In genomic region chr7:44980393-44981034, GRCh38 we compare ENCODE assay signal across 9 cellular contexts. TPM values are rescaled to one million over a fixed set of nuclear protein-coding genes. Genes with fewer than 3 reads are reported as not detected.
DNase-seq lines count a peak whose midpoint lies in the region; ATAC-seq, FAIRE-seq and TF ChIP-seq lines count a peak whose summit lies in the region.
"Had no signal": no experiment of that assay in that cellular context is flagged by ENCODE, and none has a peak within 500 bp of the region (broad histone marks: within the 10 kb centered on the region; RNA-seq: fewer than 3 reads in every experiment).

No MANE protein-coding gene starts in this region.

- peaks cover 58% of the 10 kb centered on the region for H3K36me3 Mint-ChIP-seq in MCF 10A (ENCODE audit: insufficient read depth, unreplicated experiment)

- no peaks in the 10 kb centered on the region for H3K9me3 Mint-ChIP-seq in MCF 10A (ENCODE audit: unreplicated experiment)

- dilution Hi-C loops in mammary epithelial cell (cut with HindIII; ENCODE audit: low sequenced_read_pairs) = no loop called here

- no peak for FAIRE-seq in frontal cortex (lab: Jason Lieb, UNC)

- no peak overlapping the region for H3K27ac ChIP-seq in mammary epithelial cell (ENCODE audit: insufficient read depth, low read depth, low read length)
- H3K27ac ChIP-seq: C4-2B had no signal

- POLR2A ChIA-PET in MCF 10A (lab: Yijun Ruan, JAX) = interaction anchor here (0.9 to 2.2 kb wide), 9 partner anchors 10 to 374 kb away, joined by 3 to 21 read pairs (median 7); partner anchors contain the start of genes OGDH, PURB and TBRG4

- H3K27ac Mint-ChIP-seq in MCF 10A (ENCODE audit: low read depth, unreplicated experiment) = peak overlapping the region; percentile 59

- CTCF ChIA-PET in MCF 10A (lab: Yijun Ruan, JAX) = interaction anchor here (0.5 to 1.0 kb wide), 6 partner anchors 9 to 411 kb away, joined by 3 to 4 read pairs (median 3); no protein-coding TSS in a partner anchor
- CTCF ChIA-PET in mammary epithelial cell (lab: Charles Lee; ENCODE audit: low non-redundant PET) = no interaction called here

- TF ChIP-seq CTCF in MCF 10A (IDR thresholded peaks at IDR 0.05; ENCODE audit: unreplicated experiment) = no peak
- TF ChIP-seq CTCF in mammary epithelial cell (conservative IDR thresholded peaks at IDR 0.05 in 1 of 2, IDR thresholded peaks at IDR 0.05 in 1 of 2; ENCODE audit: extremely low read depth in 1 of 2, insufficient read depth in 1 of 2, low read depth in 1 of 2, low read length in 2 of 2) = no peak
- TF ChIP-seq CTCF in epithelial cell of esophagus (IDR thresholded peaks at IDR 0.05; ENCODE audit: insufficient read depth, low read depth, low read length, missing control alignments) = no peak

- H2AFZ ChIP-seq in mammary epithelial cell (ENCODE audit: low read depth, low read length) = no peak overlapping the region

- H3K27me3 Mint-ChIP-seq in MCF 10A (ENCODE audit: insufficient read depth, unreplicated experiment) = no peaks in the 10 kb centered on the region

- no peak overlapping the region for H3K4me3 Mint-ChIP-seq in MCF 10A (ENCODE audit: unreplicated experiment)

- H4K20me1 ChIP-seq in mammary epithelial cell (ENCODE audit: insufficient read depth, low read length) = no peaks in the 10 kb centered on the region

- H3K4me3 ChIP-seq in mammary epithelial cell (replicated peaks in 1 of 3; ENCODE audit: insufficient read depth in 1 of 3, low read depth in 2 of 3, low read length in 3 of 3) (no peak overlapping the region), epithelial cell of esophagus (ENCODE audit: low read length) (no peak overlapping the region)

- DNase-seq in MCF 10A (ENCODE audit: unreplicated experiment) (peak; percentile 90), mammary epithelial cell (no peak), T-helper 9 cell (peak; percentile 54), epithelial cell of esophagus (ENCODE audit: low read depth) (peak; percentile 60), epidermal melanocyte (ENCODE audit: insufficient read length, low spot score) (no peak), frontal cortex (ENCODE audit: low spot score in 2 of 2) (no peak)
- peak; percentile 62 for DNase-seq in stimulated activated CD4-positive, alpha-beta T cell treated with anti-CD3 and anti-CD28 coated beads, Interleukin-12 subunit alpha, Interleukin-12 subunit beta, amount 100 ng/mL, for 4 hours

- intact Hi-C loops in MCF 10A (cut with micrococcal nuclease) (loop anchor here (10.0 kb wide), 1 partner anchor 96 kb away; the partner anchor contains the start of gene PURB), mammary epithelial cell (cut with micrococcal nuclease) (loop anchor here (10.0 kb wide), 1 partner anchor 104 kb away; the partner anchor contains the start of gene NACAD)

- H3K36me3 ChIP-seq in mammary epithelial cell (ENCODE audit: insufficient read depth, low read length) = peaks cover 27% of the 10 kb centered on the region

- peak; percentile 25 for ATAC-seq in HG03139 (IDR thresholded peaks at IDR 0.05; ENCODE audit: unreplicated experiment)

- no peak overlapping the region for H3K9ac ChIP-seq in mammary epithelial cell (ENCODE audit: insufficient read depth, low read length)

- H3K4me1 ChIP-seq in mammary epithelial cell (ENCODE audit: insufficient read depth, low read length) = peaks cover 18% of the 10 kb centered on the region

- WGBS in mammary epithelial cell (ENCODE audit: low coverage, missing lambda C conversion rate) = 71% methylated on average over 7 of the region's 8 CpGs

- H3K9me3 ChIP-seq in mammary epithelial cell (replicated peaks; ENCODE audit: insufficient read depth, low read length) = no peaks in the 10 kb centered on the region

- BruUV-seq in MCF 10A (replicated peaks; lab: Mats Ljungman, UMichigan) = no TSS peak
- no TSS peak for BruUV-seq in mammary epithelial cell (replicated peaks; lab: Mats Ljungman, UMichigan)

- peaks cover 30% of the 10 kb centered on the region for H3K79me2 ChIP-seq in mammary epithelial cell (ENCODE audit: insufficient read depth, low read length)

- in situ Hi-C loops in mammary epithelial cell (cut with MboI; ENCODE audit: low sequenced_read_pairs in 2 of 2) = no loop called here

- peaks cover 45% of the 10 kb centered on the region for H3K4me1 Mint-ChIP-seq in MCF 10A (ENCODE audit: insufficient read depth, unreplicated experiment)

- no peaks in the 10 kb centered on the region for H3K27me3 ChIP-seq in mammary epithelial cell (ENCODE audit: insufficient read depth, low read length)

- no peak overlapping the region for H3K4me2 ChIP-seq in mammary epithelial cell (ENCODE audit: insufficient read depth, low read depth, low read length)

RNA-seq across cellular contexts. Expression of gene MYO1G, which starts 1.7 kb away (rescaled TPM):
- total RNA-seq in MCF 10A (2022) (0.14 and 0.15 TPM in 2 replicates), mammary epithelial cell (under 1 TPM in 1 of 2 donors, not detected in 1; 0.17 TPM), frontal cortex (0.41 TPM)
- polyA plus RNA-seq in mammary epithelial cell = 0.02 TPM
- not detected for polyA minus RNA-seq in mammary epithelial cell

RNA-seq across cellular contexts. Expression of gene CCM2, which starts 19.5 kb away (rescaled TPM):
- total RNA-seq in MCF 10A (2022) = 35.1 and 36.2 TPM in 2 replicates
- 10 to 100 TPM; 73.2 to 75.6 TPM for total RNA-seq in mammary epithelial cell
- 66.2 TPM for polyA plus RNA-seq in mammary epithelial cell
- polyA minus RNA-seq in mammary epithelial cell = 107 TPM
- total RNA-seq in frontal cortex = 22.4 TPM

Comparison
In these comparisons a context has a peak if more than half of its experiments do, and no peak if none do; other contexts are left out.
1. DNase-seq: peak in MCF 10A (single experiment), T-helper 9 cell (single experiment), epithelial cell of esophagus (single experiment) and stimulated activated CD4-positive, alpha-beta T cell treated with anti-CD3 and anti-CD28 coated beads, Interleukin-12 subunit alpha, Interleukin-12 subunit beta, amount 100 ng/mL, for 4 hours (single experiment); none in mammary epithelial cell (single experiment), epidermal melanocyte (single experiment) and frontal cortex (0 of 2).